18 cellular contexts compared by ENCODE assay signal in the genomic region with DNA sequence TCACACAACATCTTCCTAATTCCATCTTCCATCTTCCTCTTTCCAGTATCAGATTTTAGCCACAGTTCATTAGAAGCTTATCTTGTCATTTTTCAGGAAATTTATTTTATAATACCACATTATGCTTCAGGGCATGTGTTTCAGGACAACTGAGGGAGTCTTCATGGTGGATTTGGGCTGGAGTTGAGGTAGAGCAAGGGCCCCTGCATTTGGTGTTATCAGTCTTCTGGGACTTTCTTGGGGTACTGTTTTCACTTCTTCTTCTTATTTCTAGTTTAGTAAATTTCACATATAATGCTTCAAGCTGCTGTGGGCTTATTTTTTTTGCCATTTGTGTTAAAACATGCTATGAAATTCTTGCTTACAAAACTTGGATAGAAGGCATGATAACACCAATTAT.
DNase-seq lines count a peak whose midpoint lies in the region; ATAC-seq and TF ChIP-seq lines count a peak whose summit lies in the region.
"Had no signal": no experiment of that assay in that cellular context is flagged by ENCODE, and none has a peak within 500 bp of the region (broad histone marks: within the 10 kb centered on the region; RNA-seq: fewer than 3 reads in every experiment).

No MANE protein-coding gene starts in this region.

- peak overlapping the region in 2 of 59 donors; percentile 34 to 48 for H3K4me3 ChIP-seq in dorsolateral prefrontal cortex
- H3K4me3 ChIP-seq in skin epidermis: no peak overlapping the region

- peak; percentile 68 for ATAC-seq in GM21390 (IDR thresholded peaks at IDR 0.05; ENCODE audit: unreplicated experiment)
- no peak for ATAC-seq in GM19395 (IDR thresholded peaks at IDR 0.05; ENCODE audit: unreplicated experiment)
- no peak for ATAC-seq in HG03460 (IDR thresholded peaks at IDR 0.05; ENCODE audit: unreplicated experiment)
- ATAC-seq: WTC11 had no signal

- POLR2A ChIA-PET in GM10248 (lab: Yijun Ruan, JAX): no interaction called here

- no peaks in the 10 kb centered on the region for H3K27me3 ChIP-seq in dorsolateral prefrontal cortex

- intact Hi-C loops in dorsolateral prefrontal cortex (cut with DNase I): loop anchor here in 1 of 2 donors (2.0 to 10.0 kb wide), 3 partner anchors 150 to 380 kb away; partner anchors contain the start of genes LHFPL6, NHLRC3 and PROSER1

- DNase-seq in GM10248 (ENCODE audit: extremely low spot score) (peak; percentile 26), dorsolateral prefrontal cortex (no peak), DMS79 (lab: John Stamatoyannopoulos, UW) (no peak), ACHN (no peak)
- DNase-seq: activated CD8-positive, alpha-beta memory T cell treated with anti-CD3 and anti-CD28 coated beads for 24 hours; activated naive CD8-positive, alpha-beta T cell treated with anti-CD3 and anti-CD28 coated beads for 36 hours; CD8-positive, alpha-beta memory T cell; effector memory CD4-positive, alpha-beta T cell; hippocampal formation; NCI-H2029 treated with DMSO at 0.1 percent for 48 hours; NCI-H446 treated with DMSO at 0.1 percent for 48 hours; stimulated activated CD4-positive, alpha-beta T cell treated with anti-CD3 and anti-CD28 coated beads, Interleukin-15, amount 100 ng/mL, for 24 hours; stimulated activated naive CD4-positive, alpha-beta T cell had no signal

- TF ChIP-seq CTCF in GM10248 (IDR thresholded peaks at IDR 0.05; ENCODE audit: control extremely low read depth, extremely low read depth, low read depth, missing control alignments): no peak
- TF ChIP-seq CTCF in dorsolateral prefrontal cortex (IDR thresholded peaks at IDR 0.05 in 54 of 56, conservative IDR thresholded peaks at IDR 0.05 in 2 of 56; ENCODE audit: low read depth in 1 of 56, partially characterized antibody in 56 of 56): no peak

- in situ Hi-C loops in ACHN (cut with HindIII; ENCODE audit: low pct_ligation_motif_present, low pct_unique_long_range_greater_than_20kb, low sequenced_read_pairs): loop anchor here (25.0 kb wide), 1 partner anchor 198 kb away; the partner anchor contains the start of gene LHFPL6

- CTCF ChIA-PET in GM10248 (lab: Yijun Ruan, JAX): interaction anchor here (0.7 to 1.5 kb wide), 4 partner anchors 11 to 197 kb away, joined by 3 to 4 read pairs (median 3); no protein-coding TSS in a partner anchor

- H3K27ac ChIP-seq in dorsolateral prefrontal cortex (peak overlapping the region in 55 of 59 donors; percentile 1 to 88 (median 59)), skin epidermis (peak overlapping the region in 13 of 21 experiments; percentile 3 to 69 (median 27))
